Comparison of ENCODE assay signal across 15 cellular contexts in genomic region chr14:66228267-66228970, GRCh38.
DNase-seq lines count a peak whose midpoint lies in the region; ATAC-seq, FAIRE-seq and TF ChIP-seq lines count a peak whose summit lies in the region.
"Had no signal": no experiment of that assay in that cellular context is flagged by ENCODE, and none has a peak within 500 bp of the region (broad histone marks: within the 10 kb centered on the region; RNA-seq: fewer than 3 reads in every experiment).

No MANE protein-coding gene starts in this region.

- DNase-seq in AG10803 (ENCODE audit: low read depth) (peak; percentile 20), HK-2 (ENCODE audit: unreplicated experiment) (peak; percentile 39), keratinocyte (ENCODE audit: low read depth, low spot score) (peak; percentile 38), right atrium auricular region (ENCODE audit: low spot score) (no peak), cerebellum (ENCODE audit: low spot score) (no peak), GDM1 (lab: John Stamatoyannopoulos, UW) (no peak)
- DNase-seq in activated naive CD8-positive, alpha-beta T cell treated with anti-CD3 and anti-CD28 coated beads, Interleukin-2, amount 50 U/mL, for 24 hours, result peak; percentile 17
- DNase-seq: effector memory CD8-positive, alpha-beta T cell; Karpas-422; NCI-H2171 treated with DMSO at 0.1 percent for 48 hours; occipital lobe had no signal

- H3K27ac ChIP-seq in keratinocyte (ENCODE audit: control insufficient read depth, insufficient read depth, low read length) (no peak overlapping the region), right atrium auricular region (no peak overlapping the region)
- H3K27ac ChIP-seq: BLaER1 treated with 17β-estradiol and CSF1 and Interleukin-3, amounts not matched to agents 10 nM and 100 nM had no signal

- no peak overlapping the region for H3K4me2 ChIP-seq in keratinocyte (ENCODE audit: control insufficient read depth, extremely low read depth, insufficient read depth, low read depth, low read length)
- H3K4me2 ChIP-seq: BLaER1 treated with 17β-estradiol and CSF1 and Interleukin-3, amounts not matched to agents 10 nM and 100 nM had no signal

- no peak overlapping the region for H3K9ac ChIP-seq in keratinocyte (ENCODE audit: control insufficient read depth, extremely low read depth, insufficient read depth, low read length)
- H3K9ac ChIP-seq: BLaER1 treated with 17β-estradiol and CSF1 and Interleukin-3, amounts not matched to agents 10 nM and 100 nM had no signal

- FAIRE-seq in keratinocyte (lab: Jason Lieb, UNC), result peak; percentile 71
- FAIRE-seq: G401.6 had no signal

- no peaks in the 10 kb centered on the region for H3K9me1 ChIP-seq in keratinocyte (ENCODE audit: control insufficient read depth, extremely low read depth, insufficient read depth, low read length)

- dilution Hi-C loops in keratinocyte (cut with MboI; ENCODE audit: extremely low pct_ligation_motif_present, low sequenced_read_pairs), result no loop called here

- no peak for TF ChIP-seq CTCF in AG10803 (conservative IDR thresholded peaks at IDR 0.05; ENCODE audit: low read length)
- TF ChIP-seq CTCF in keratinocyte (optimal IDR thresholded peaks at IDR 0.05 in 1 of 3, IDR thresholded peaks at IDR 0.05 in 1 of 3, conservative IDR thresholded peaks at IDR 0.05 in 1 of 3; ENCODE audit: extremely low read depth in 1 of 3, insufficient read depth in 2 of 3, low read length in 3 of 3), result no peak
- no peak for TF ChIP-seq CTCF in right atrium auricular region (IDR thresholded peaks at IDR 0.05)

- no peaks in the 10 kb centered on the region for H3K4me1 ChIP-seq in keratinocyte (ENCODE audit: control insufficient read depth, extremely low read depth, insufficient read depth, low read length)
- H3K4me1 ChIP-seq in right atrium auricular region, result no peaks in the 10 kb centered on the region

- no peak overlapping the region for H3K27ac Mint-ChIP-seq in activated naive CD8-positive, alpha-beta T cell treated with anti-CD3 and anti-CD28 coated beads, Interleukin-2, amount 50 U/mL, for 24 hours
- H3K27ac Mint-ChIP-seq: effector memory CD8-positive, alpha-beta T cell; memory B cell had no signal

- ATAC-seq in activated naive CD8-positive, alpha-beta T cell treated with anti-CD3 and anti-CD28 coated beads, Interleukin-2, amount 50 U/mL, for 24 hours, result peak; percentile 94
- ATAC-seq in HG02571 (IDR thresholded peaks at IDR 0.05; ENCODE audit: unreplicated experiment), result no peak
- ATAC-seq: effector memory CD8-positive, alpha-beta T cell had no signal

- H3K79me2 ChIP-seq in keratinocyte (ENCODE audit: control insufficient read depth, insufficient read depth, low read length), result no peaks in the 10 kb centered on the region

- no peaks in the 10 kb centered on the region for H3K27me3 ChIP-seq in keratinocyte (ENCODE audit: control insufficient read depth, extremely low read depth, insufficient read depth, low read length)
- no peaks in the 10 kb centered on the region for H3K27me3 ChIP-seq in right atrium auricular region
- H3K27me3 ChIP-seq: BLaER1 treated with 17β-estradiol and CSF1 and Interleukin-3, amounts not matched to agents 10 nM and 100 nM had no signal

- H3K4me1 Mint-ChIP-seq in activated naive CD8-positive, alpha-beta T cell treated with anti-CD3 and anti-CD28 coated beads, Interleukin-2, amount 50 U/mL, for 24 hours, result peaks cover 9% of the 10 kb centered on the region

- no peak overlapping the region for H2AFZ ChIP-seq in keratinocyte (ENCODE audit: control insufficient read depth, low read length)

- H3K9me3 ChIP-seq in keratinocyte (ENCODE audit: control insufficient read depth, low read depth, low read length) (no peaks in the 10 kb centered on the region), right atrium auricular region (peaks cover 0 to 11% of the 10 kb centered on the region in 2 donors)

- peaks cover 16% of the 10 kb centered on the region for H3K9me3 Mint-ChIP-seq in activated naive CD8-positive, alpha-beta T cell treated with anti-CD3 and anti-CD28 coated beads, Interleukin-2, amount 50 U/mL, for 24 hours

- H3K4me3 ChIP-seq in AG10803 (ENCODE audit: low read length) (no peak overlapping the region), keratinocyte (ENCODE audit: control insufficient read depth in 2 of 3, extremely low read depth in 1 of 3, insufficient read depth in 2 of 3, low read depth in 1 of 3, low read length in 3 of 3) (no peak overlapping the region), right atrium auricular region (no peak overlapping the region)
- H3K4me3 ChIP-seq: BLaER1 treated with 17β-estradiol and CSF1 and Interleukin-3, amounts not matched to agents 10 nM and 100 nM had no signal

- H4K20me1 ChIP-seq in keratinocyte (ENCODE audit: control insufficient read depth, extremely low read depth, insufficient read depth, low read length), result no peaks in the 10 kb centered on the region
- H4K20me1 ChIP-seq: BLaER1 treated with 17β-estradiol and CSF1 and Interleukin-3, amounts not matched to agents 10 nM and 100 nM had no signal

- no peaks in the 10 kb centered on the region for H3K36me3 ChIP-seq in keratinocyte (ENCODE audit: control insufficient read depth in 2 of 2, extremely low read depth in 1 of 2, insufficient read depth in 2 of 2, low read length in 2 of 2)
- H3K36me3 ChIP-seq in right atrium auricular region, result no peaks in the 10 kb centered on the region
- H3K36me3 ChIP-seq: BLaER1 treated with 17β-estradiol and CSF1 and Interleukin-3, amounts not matched to agents 10 nM and 100 nM had no signal

- no peaks in the 10 kb centered on the region for H3K36me3 Mint-ChIP-seq in activated naive CD8-positive, alpha-beta T cell treated with anti-CD3 and anti-CD28 coated beads, Interleukin-2, amount 50 U/mL, for 24 hours (ENCODE audit: low read depth)

- H3K4me3 Mint-ChIP-seq in activated naive CD8-positive, alpha-beta T cell treated with anti-CD3 and anti-CD28 coated beads, Interleukin-2, amount 50 U/mL, for 24 hours, result no peak overlapping the region
- H3K4me3 Mint-ChIP-seq: effector memory CD8-positive, alpha-beta T cell; memory B cell had no signal

- H3K27me3 Mint-ChIP-seq in activated naive CD8-positive, alpha-beta T cell treated with anti-CD3 and anti-CD28 coated beads, Interleukin-2, amount 50 U/mL, for 24 hours, result peaks cover 17% of the 10 kb centered on the region

Comparison
In these comparisons a context has a peak if more than half of its experiments do, and no peak if none do; other contexts are left out.
1. DNase-seq: peak in AG10803 (single experiment), HK-2 (single experiment), activated naive CD8-positive, alpha-beta T cell treated with anti-CD3 and anti-CD28 coated beads, Interleukin-2, amount 50 U/mL, for 24 hours (single experiment) and keratinocyte (single experiment); none in right atrium auricular region (single experiment), cerebellum (single experiment) and GDM1 (single experiment).